Comparison of ENCODE assay signal across 12 cellular contexts in genomic region chr5:53343187-53343586, GRCh38.
A peak's percentile ranks its signal among the peaks of the same experiment; 100 is the strongest.
DNase-seq lines count a peak whose midpoint lies in the region; ATAC-seq and TF ChIP-seq lines count a peak whose summit lies in the region.
"Had no signal": no experiment of that assay in that cellular context is flagged by ENCODE, and none has a peak within 500 bp of the region (broad histone marks: within the 10 kb centered on the region; RNA-seq: fewer than 3 reads in every experiment).

No MANE protein-coding gene starts in this region.

- peak; percentile 28 for DNase-seq in Daoy (ENCODE audit: low read depth)
- peak; percentile 63 for DNase-seq in NCI-H446 treated with DMSO at 0.1 percent for 48 hours (lab: John Stamatoyannopoulos, UW)
- DNase-seq in erythroblast (lab: John Stamatoyannopoulos, UW) = no peak
- no peak for DNase-seq in cerebellar nuclear complex (lab: John Stamatoyannopoulos, UW)
- no peak for DNase-seq in NCI-H1436 treated with DMSO at 0.1 percent for 48 hours (lab: John Stamatoyannopoulos, UW)
- DNase-seq: activated CD8-positive, alpha-beta memory T cell treated with anti-CD3 and anti-CD28 coated beads, Interleukin-2, amount 10 ng/mL, durations not matched to agents 7 days and 5 days; effector memory CD4-positive, alpha-beta T cell; NCI-H510A; stimulated activated naive CD8-positive, alpha-beta T cell treated with anti-CD3 and anti-CD28 coated beads, Interleukin-15, amount 100 ng/mL, for 72 hours had no signal

- no peak for TF ChIP-seq CTCF in nephron (IDR thresholded peaks at IDR 0.05; ENCODE audit: unreplicated experiment in 3 of 3)

- H3K9me3 Mint-ChIP-seq in nephron = peaks cover 14% of the 10 kb centered on the region

- peaks cover 32% of the 10 kb centered on the region for H3K4me1 Mint-ChIP-seq in nephron
- H3K4me1 Mint-ChIP-seq: activated CD8-positive, alpha-beta memory T cell treated with anti-CD3 and anti-CD28 coated beads, Interleukin-2, amount 10 ng/mL, durations not matched to agents 7 days and 5 days; stimulated activated naive CD8-positive, alpha-beta T cell treated with anti-CD3 and anti-CD28 coated beads, Interleukin-15, amount 100 ng/mL, for 72 hours had no signal

- TF ChIP-seq POLR2A in erythroblast (IDR thresholded peaks at IDR 0.05; ENCODE audit: low read length) = no peak

- no peaks in the 10 kb centered on the region for H3K27me3 Mint-ChIP-seq in nephron (ENCODE audit: low read depth)

- no peak overlapping the region for H3K4me3 Mint-ChIP-seq in nephron
- H3K4me3 Mint-ChIP-seq: activated CD8-positive, alpha-beta memory T cell treated with anti-CD3 and anti-CD28 coated beads, Interleukin-2, amount 10 ng/mL, durations not matched to agents 7 days and 5 days; stimulated activated naive CD8-positive, alpha-beta T cell treated with anti-CD3 and anti-CD28 coated beads, Interleukin-15, amount 100 ng/mL, for 72 hours had no signal

- H3K27ac Mint-ChIP-seq in nephron = peak overlapping the region in 2 of 3 experiments; percentile 12 to 24
- H3K27ac Mint-ChIP-seq: activated CD8-positive, alpha-beta memory T cell treated with anti-CD3 and anti-CD28 coated beads, Interleukin-2, amount 10 ng/mL, durations not matched to agents 7 days and 5 days; stimulated activated naive CD8-positive, alpha-beta T cell treated with anti-CD3 and anti-CD28 coated beads, Interleukin-15, amount 100 ng/mL, for 72 hours had no signal

- H3K36me3 Mint-ChIP-seq in nephron (ENCODE audit: low read depth) = no peaks in the 10 kb centered on the region
- H3K36me3 Mint-ChIP-seq: activated CD8-positive, alpha-beta memory T cell treated with anti-CD3 and anti-CD28 coated beads, Interleukin-2, amount 10 ng/mL, durations not matched to agents 7 days and 5 days had no signal

- ATAC-seq in esophagus mucosa (peak; percentile 66), GM21526 (IDR thresholded peaks at IDR 0.05; ENCODE audit: low FRiP score, unreplicated experiment) (no peak)
- ATAC-seq: activated CD8-positive, alpha-beta memory T cell treated with anti-CD3 and anti-CD28 coated beads, Interleukin-2, amount 10 ng/mL, durations not matched to agents 7 days and 5 days; stimulated activated naive CD8-positive, alpha-beta T cell treated with anti-CD3 and anti-CD28 coated beads, Interleukin-15, amount 100 ng/mL, for 72 hours had no signal

Comparison
In these comparisons a context has a peak if more than half of its experiments do, and no peak if none do; other contexts are left out.
1. DNase-seq: peak in Daoy (single experiment) and NCI-H446 treated with DMSO at 0.1 percent for 48 hours (single experiment); none in erythroblast (0 of 2), cerebellar nuclear complex (0 of 2) and NCI-H1436 treated with DMSO at 0.1 percent for 48 hours (single experiment).